Comparison of ENCODE assay signal across 1 cellular context in genomic region chr16:56450275-56450889, GRCh38.
TF ChIP-seq lines count a peak whose summit lies in the region.

No MANE protein-coding gene starts in this region.

TF ChIP-seq in IMR-90, 13 proteins besides CTCF, POLR2A, EP300 and RAD21:
- TF ChIP-seq MXI1 (IDR thresholded peaks at IDR 0.05; ENCODE audit: borderline replicate concordance, low read depth, low read length) (peak; percentile 46; the same call in 1 of the 2 replicates), FOS (IDR thresholded peaks at IDR 0.05; ENCODE audit: low read depth, low read length) (no peak), RCOR1 (IDR thresholded peaks at IDR 0.05; ENCODE audit: insufficient replicate concordance, low read length) (no peak)
